27 cellular contexts compared by ENCODE assay signal in genomic region chr2:216257089-216257488, GRCh38.
"Had no signal": no experiment of that assay in that cellular context is flagged by ENCODE, and none has a peak within 500 bp of the region (broad histone marks: within the 10 kb centered on the region; RNA-seq: fewer than 3 reads in every experiment).

No MANE protein-coding gene starts in this region.

- DNase-seq: activated CD4-positive, alpha-beta T cell treated with anti-CD3 and anti-CD28 coated beads for 1 hour; activated CD4-positive, alpha-beta T cell treated with anti-CD3 and anti-CD28 coated beads, Interleukin-2, amount 10 ng/mL, durations not matched to agents 24 days and 14 days; activated CD4-positive, alpha-beta T cell treated with anti-CD3 and anti-CD28 coated beads, Interleukin-2, amount 50 U/mL, for 48 hours; activated CD8-positive, alpha-beta memory T cell treated with anti-CD3 and anti-CD28 coated beads, Interleukin-2, amount 10 ng/mL, durations not matched to agents 7 days and 5 days; activated effector memory CD4-positive, alpha-beta T cell treated with Interleukin-2 at 50 U/mL for 16 hours; activated naive CD4-positive, alpha-beta T cell; activated T-cell treated with anti-CD3 and anti-CD28 coated beads, Interleukin-2, amount 50 U/mL, for 24 hours; amniotic stem cell; KG1; NCI-H1092; NCI-H1417; NCI-H1930; NCI-H2171 treated with DMSO at 0.1 percent for 48 hours; NCI-H345; NCI-H510A; NCI-H526 treated with DMSO at 0.1 percent for 48 hours; NCI-H82; PC-3; SIG-M5; T-helper 2 cell; T1000 had no signal

- H3K4me1 Mint-ChIP-seq: activated CD4-positive, alpha-beta T cell treated with anti-CD3 and anti-CD28 coated beads, Interleukin-2, amount 10 ng/mL, durations not matched to agents 24 days and 14 days; activated CD8-positive, alpha-beta memory T cell treated with anti-CD3 and anti-CD28 coated beads, Interleukin-2, amount 10 ng/mL, durations not matched to agents 7 days and 5 days; activated naive CD4-positive, alpha-beta T cell treated with anti-CD3 and anti-CD28 coated beads, Interleukin-2, amount 50 U/mL, for 24 hours; brain; WTC11 had no signal

- H3K36me3 ChIP-seq: ascending aorta had no signal

- H3K36me3 Mint-ChIP-seq: activated CD8-positive, alpha-beta memory T cell treated with anti-CD3 and anti-CD28 coated beads, Interleukin-2, amount 10 ng/mL, durations not matched to agents 7 days and 5 days; activated naive CD4-positive, alpha-beta T cell treated with anti-CD3 and anti-CD28 coated beads, Interleukin-2, amount 50 U/mL, for 24 hours; brain; WTC11 had no signal

- H3K4me3 Mint-ChIP-seq: activated CD4-positive, alpha-beta T cell treated with anti-CD3 and anti-CD28 coated beads, Interleukin-2, amount 10 ng/mL, durations not matched to agents 24 days and 14 days; activated CD8-positive, alpha-beta memory T cell treated with anti-CD3 and anti-CD28 coated beads, Interleukin-2, amount 10 ng/mL, durations not matched to agents 7 days and 5 days; activated naive CD4-positive, alpha-beta T cell treated with anti-CD3 and anti-CD28 coated beads, Interleukin-2, amount 50 U/mL, for 24 hours; activated T-cell treated with anti-CD3 and anti-CD28 coated beads, Interleukin-2, amount 50 U/mL, for 24 hours; activated T-helper 1 cell treated with anti-CD3 and anti-CD28 coated beads, Interleukin-12 subunit alpha, Interleukin-12 subunit beta, Interleukin-2, Interleukin-4 antibody, amounts not matched to agents 30 ng/mL and 10 ng/mL and 1 ng/mL, durations not matched to agents 14 hours and 24 hours and 36 hours; brain; central memory CD8-positive, alpha-beta T cell; WTC11 had no signal

- H3K4me3 ChIP-seq: ascending aorta had no signal

- H3K27ac ChIP-seq: ascending aorta had no signal

- H3K9me3 ChIP-seq: ascending aorta had no signal

- H3K9me3 Mint-ChIP-seq: activated CD4-positive, alpha-beta T cell treated with anti-CD3 and anti-CD28 coated beads, Interleukin-2, amount 10 ng/mL, durations not matched to agents 24 days and 14 days; activated naive CD4-positive, alpha-beta T cell treated with anti-CD3 and anti-CD28 coated beads, Interleukin-2, amount 50 U/mL, for 24 hours; activated T-cell treated with anti-CD3 and anti-CD28 coated beads, Interleukin-2, amount 50 U/mL, for 24 hours; activated T-helper 1 cell treated with anti-CD3 and anti-CD28 coated beads, Interleukin-12 subunit alpha, Interleukin-12 subunit beta, Interleukin-2, Interleukin-4 antibody, amounts not matched to agents 30 ng/mL and 10 ng/mL and 1 ng/mL, durations not matched to agents 14 hours and 24 hours and 36 hours; brain; central memory CD8-positive, alpha-beta T cell; WTC11 had no signal

- H3K27me3 Mint-ChIP-seq: activated CD4-positive, alpha-beta T cell treated with anti-CD3 and anti-CD28 coated beads, Interleukin-2, amount 10 ng/mL, durations not matched to agents 24 days and 14 days; activated naive CD4-positive, alpha-beta T cell treated with anti-CD3 and anti-CD28 coated beads, Interleukin-2, amount 50 U/mL, for 24 hours; activated T-cell treated with anti-CD3 and anti-CD28 coated beads, Interleukin-2, amount 50 U/mL, for 24 hours had no signal

- H3K4me1 ChIP-seq: ascending aorta had no signal

- ATAC-seq: activated CD8-positive, alpha-beta memory T cell treated with anti-CD3 and anti-CD28 coated beads, Interleukin-2, amount 10 ng/mL, durations not matched to agents 7 days and 5 days; PC-3; WTC11 had no signal

- H3K27ac Mint-ChIP-seq: activated CD4-positive, alpha-beta T cell treated with anti-CD3 and anti-CD28 coated beads, Interleukin-2, amount 10 ng/mL, durations not matched to agents 24 days and 14 days; activated CD8-positive, alpha-beta memory T cell treated with anti-CD3 and anti-CD28 coated beads, Interleukin-2, amount 10 ng/mL, durations not matched to agents 7 days and 5 days; activated naive CD4-positive, alpha-beta T cell treated with anti-CD3 and anti-CD28 coated beads, Interleukin-2, amount 50 U/mL, for 24 hours; activated T-cell treated with anti-CD3 and anti-CD28 coated beads, Interleukin-2, amount 50 U/mL, for 24 hours; activated T-helper 1 cell treated with anti-CD3 and anti-CD28 coated beads, Interleukin-12 subunit alpha, Interleukin-12 subunit beta, Interleukin-2, Interleukin-4 antibody, amounts not matched to agents 30 ng/mL and 10 ng/mL and 1 ng/mL, durations not matched to agents 14 hours and 24 hours and 36 hours; brain; WTC11 had no signal

- H3K27me3 ChIP-seq: ascending aorta had no signal
